ENCODE assay signal across 20 cellular contexts in the genomic region with DNA sequence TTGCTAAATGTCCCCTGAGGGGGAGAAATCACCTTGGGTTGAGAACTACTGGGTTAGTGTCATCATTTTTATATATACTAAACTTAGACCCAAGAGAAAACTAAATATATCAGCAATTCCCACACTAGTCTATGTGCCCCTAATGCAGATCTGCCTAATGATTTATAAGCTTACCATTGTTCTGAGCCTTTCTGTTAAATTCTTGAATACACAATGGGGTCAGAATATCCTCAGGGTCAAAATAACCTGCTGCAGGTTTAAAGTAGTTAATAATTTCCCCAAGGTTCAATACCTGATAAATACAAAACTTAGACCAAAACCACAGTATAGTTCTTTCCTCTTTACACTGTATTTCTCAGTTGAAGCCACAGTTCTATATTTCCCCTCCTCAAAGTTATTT.
"Had no signal": no experiment of that assay in that cellular context is flagged by ENCODE, and none has a peak within 500 bp of the region (broad histone marks: within the 10 kb centered on the region; RNA-seq: fewer than 3 reads in every experiment).

No MANE protein-coding gene starts in this region.

- FAIRE-seq: islet of Langerhans had no signal

- H3K27me3 ChIP-seq: right atrium auricular region, tibial artery, uterus had no signal

- H3K9me3 ChIP-seq: right atrium auricular region, tibial artery, uterus had no signal

- H3K4me3 ChIP-seq: lung, right atrium auricular region, tibial artery, uterus had no signal

- H3K36me3 Mint-ChIP-seq: WTC11 had no signal

- H3K27ac Mint-ChIP-seq: activated CD4-positive, alpha-beta memory T cell treated with anti-CD3 and anti-CD28 coated beads for 36 hours; activated CD8-positive, alpha-beta memory T cell treated with anti-CD3 and anti-CD28 coated beads, Interleukin-2, amount 10 ng/mL, durations not matched to agents 7 days and 5 days; brain; WTC11 had no signal

- H3K9me3 Mint-ChIP-seq: activated CD4-positive, alpha-beta memory T cell treated with anti-CD3 and anti-CD28 coated beads for 36 hours; brain; nephron; WTC11 had no signal

- ATAC-seq: activated CD8-positive, alpha-beta memory T cell treated with anti-CD3 and anti-CD28 coated beads, Interleukin-2, amount 10 ng/mL, durations not matched to agents 7 days and 5 days; left cardiac atrium; stimulated activated naive CD8-positive, alpha-beta T cell treated with anti-CD3 and anti-CD28 coated beads, Interleukin-15, Interleukin-2, amounts not matched to agents 100 U/mL and 50 U/mL, for 24 hours; WTC11 had no signal

- H3K36me3 ChIP-seq: right atrium auricular region, tibial artery, uterus had no signal

- DNase-seq: activated CD4-positive, alpha-beta memory T cell treated with anti-CD3 and anti-CD28 coated beads for 36 hours; activated CD4-positive, alpha-beta T cell treated with anti-CD3 and anti-CD28 coated beads for 4 hours; activated CD8-positive, alpha-beta memory T cell treated with anti-CD3 and anti-CD28 coated beads, Interleukin-2, amount 10 ng/mL, durations not matched to agents 7 days and 5 days; anterior cingulate cortex; caudate nucleus; left cardiac atrium; midbrain; nucleus accumbens; posterior cingulate gyrus; stimulated activated CD4-positive, alpha-beta T cell treated with anti-CD3 and anti-CD28 coated beads, Interleukin-2, amount 100 ng/mL, for 24 hours; stimulated activated naive CD8-positive, alpha-beta T cell treated with anti-CD3 and anti-CD28 coated beads, Interleukin-15, Interleukin-2, amounts not matched to agents 100 U/mL and 50 U/mL, for 24 hours; substantia nigra; tibial artery; uterus had no signal

- H3K27me3 Mint-ChIP-seq: activated CD4-positive, alpha-beta memory T cell treated with anti-CD3 and anti-CD28 coated beads for 36 hours; activated CD8-positive, alpha-beta memory T cell treated with anti-CD3 and anti-CD28 coated beads, Interleukin-2, amount 10 ng/mL, durations not matched to agents 7 days and 5 days had no signal

- H3K27ac ChIP-seq: right atrium auricular region, tibial artery, uterus had no signal

- H3K4me3 Mint-ChIP-seq: activated CD4-positive, alpha-beta memory T cell treated with anti-CD3 and anti-CD28 coated beads for 36 hours; activated CD8-positive, alpha-beta memory T cell treated with anti-CD3 and anti-CD28 coated beads, Interleukin-2, amount 10 ng/mL, durations not matched to agents 7 days and 5 days; brain; nephron; WTC11 had no signal
